23 cellular contexts compared by ENCODE assay signal in the genomic region with DNA sequence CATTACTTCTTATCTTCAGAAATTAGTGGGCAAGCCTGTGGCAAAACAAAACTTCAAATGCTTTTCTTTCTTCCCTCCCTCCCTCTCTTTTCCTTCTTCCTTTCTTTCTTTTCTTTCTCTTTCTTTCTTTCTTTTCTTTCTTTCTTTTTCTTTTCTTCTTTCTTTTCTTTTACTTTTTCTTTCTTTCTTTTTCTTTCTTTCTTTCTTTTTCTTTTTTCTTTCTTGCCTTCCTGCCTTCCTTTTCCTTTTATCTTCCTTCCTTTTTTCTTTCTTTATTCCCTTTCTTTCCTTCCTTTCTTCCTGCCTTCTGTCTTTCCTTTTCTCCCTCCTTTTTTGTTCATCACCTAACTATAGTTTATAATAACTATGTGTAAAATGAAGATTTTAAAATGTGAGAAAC.
DNase-seq lines count a peak whose midpoint lies in the region; ATAC-seq, FAIRE-seq and TF ChIP-seq lines count a peak whose summit lies in the region.
"Had no signal": no experiment of that assay in that cellular context is flagged by ENCODE, and none has a peak within 500 bp of the region (broad histone marks: within the 10 kb centered on the region; RNA-seq: fewer than 3 reads in every experiment).

No MANE protein-coding gene starts in this region.

- peaks cover 5% of the 10 kb centered on the region for H3K9me3 Mint-ChIP-seq in activated CD8-positive, alpha-beta T cell treated with anti-CD3 and anti-CD28 coated beads for 36 hours
- H3K9me3 Mint-ChIP-seq in activated CD8-positive, alpha-beta T cell treated with anti-CD3 and anti-CD28 coated beads, Interleukin-2, amount 10 ng/mL, durations not matched to agents 7 days and 5 days (ENCODE audit: insufficient read depth) = peaks cover 8% of the 10 kb centered on the region
- peaks cover 22% of the 10 kb centered on the region for H3K9me3 Mint-ChIP-seq in neural progenitor cell

- no peaks in the 10 kb centered on the region for H3K4me1 Mint-ChIP-seq in activated CD8-positive, alpha-beta T cell treated with anti-CD3 and anti-CD28 coated beads for 36 hours (ENCODE audit: low read depth)
- H3K4me1 Mint-ChIP-seq in activated CD8-positive, alpha-beta T cell treated with anti-CD3 and anti-CD28 coated beads, Interleukin-2, amount 10 ng/mL, durations not matched to agents 7 days and 5 days (ENCODE audit: low read depth) = no peaks in the 10 kb centered on the region
- peaks cover 6% of the 10 kb centered on the region for H3K4me1 Mint-ChIP-seq in neural progenitor cell
- H3K4me1 Mint-ChIP-seq: B cell had no signal

- POLR2A ChIA-PET in activated CD8-positive, alpha-beta T cell treated with anti-CD3 and anti-CD28 coated beads for 36 hours (lab: Charles Lee) = no interaction called here
- POLR2A ChIA-PET in activated CD8-positive, alpha-beta T cell treated with anti-CD3 and anti-CD28 coated beads, Interleukin-2, amount 10 ng/mL, durations not matched to agents 7 days and 5 days (lab: Charles Lee) = no interaction called here
- POLR2A ChIA-PET in HEK293T (lab: Yijun Ruan, JAX) = no interaction called here

- H3K27ac ChIP-seq in neural progenitor cell = no peak overlapping the region
- H3K27ac ChIP-seq: 22Rv1; A549; BLaER1 treated with 17β-estradiol and CSF1 and Interleukin-3, amounts not matched to agents 10 nM and 100 nM; C4-2B had no signal

- H3K36me3 ChIP-seq in neural progenitor cell = no peaks in the 10 kb centered on the region
- H3K36me3 ChIP-seq: BLaER1 treated with 17β-estradiol and CSF1 and Interleukin-3, amounts not matched to agents 10 nM and 100 nM had no signal

- ATAC-seq in activated CD8-positive, alpha-beta T cell treated with anti-CD3 and anti-CD28 coated beads for 36 hours = no peak
- ATAC-seq in activated CD8-positive, alpha-beta T cell treated with anti-CD3 and anti-CD28 coated beads, Interleukin-2, amount 10 ng/mL, durations not matched to agents 7 days and 5 days = no peak
- no peak for ATAC-seq in HG03457 (IDR thresholded peaks at IDR 0.05; ENCODE audit: unreplicated experiment)
- ATAC-seq: A549; CD8-positive, alpha-beta T cell; GM12878 had no signal

- peak; percentile 43 for TF ChIP-seq CTCF in activated CD8-positive, alpha-beta T cell treated with anti-CD3 and anti-CD28 coated beads for 36 hours (IDR thresholded peaks at IDR 0.05)
- no peak for TF ChIP-seq CTCF in neural progenitor cell (IDR thresholded peaks at IDR 0.05)

- H3K27ac Mint-ChIP-seq in activated CD8-positive, alpha-beta T cell treated with anti-CD3 and anti-CD28 coated beads for 36 hours = no peak overlapping the region
- no peak overlapping the region for H3K27ac Mint-ChIP-seq in activated CD8-positive, alpha-beta T cell treated with anti-CD3 and anti-CD28 coated beads, Interleukin-2, amount 10 ng/mL, durations not matched to agents 7 days and 5 days
- no peak overlapping the region for H3K27ac Mint-ChIP-seq in neural progenitor cell
- H3K27ac Mint-ChIP-seq: B cell; CD4-positive, alpha-beta T cell; CD8-positive, alpha-beta T cell had no signal

- no peak overlapping the region for H3K4me3 Mint-ChIP-seq in activated CD8-positive, alpha-beta T cell treated with anti-CD3 and anti-CD28 coated beads for 36 hours
- no peak overlapping the region for H3K4me3 Mint-ChIP-seq in activated CD8-positive, alpha-beta T cell treated with anti-CD3 and anti-CD28 coated beads, Interleukin-2, amount 10 ng/mL, durations not matched to agents 7 days and 5 days
- no peak overlapping the region for H3K4me3 Mint-ChIP-seq in neural progenitor cell
- H3K4me3 Mint-ChIP-seq: B cell; CD4-positive, alpha-beta T cell; CD8-positive, alpha-beta T cell had no signal

- peaks cover 12% of the 10 kb centered on the region for H3K4me1 ChIP-seq in neural progenitor cell
- H3K4me1 ChIP-seq: A549; BLaER1 treated with 17β-estradiol and CSF1 and Interleukin-3, amounts not matched to agents 10 nM and 100 nM had no signal

- H3F3A ChIP-seq in neural progenitor cell (ENCODE audit: low read depth) = peaks cover 21% of the 10 kb centered on the region

- peaks cover 17% of the 10 kb centered on the region for H3K9me3 ChIP-seq in neural progenitor cell (ENCODE audit: low read depth)
- H3K9me3 ChIP-seq: A549 had no signal

- no peak for FAIRE-seq in urothelium cell line (lab: Jason Lieb, UNC)
- FAIRE-seq: A549, GM12878, GM12892, GM18507 had no signal

- H3K4me3 ChIP-seq in neural progenitor cell = no peak overlapping the region
- H3K4me3 ChIP-seq: A549; BLaER1 treated with 17β-estradiol and CSF1 and Interleukin-3, amounts not matched to agents 10 nM and 100 nM; GM12878 had no signal

- no peaks in the 10 kb centered on the region for H4K20me1 ChIP-seq in neural progenitor cell (ENCODE audit: low read depth)
- H4K20me1 ChIP-seq: BLaER1 treated with 17β-estradiol and CSF1 and Interleukin-3, amounts not matched to agents 10 nM and 100 nM had no signal

- H3K27me3 ChIP-seq in neural progenitor cell = no peaks in the 10 kb centered on the region
- H3K27me3 ChIP-seq: BLaER1 treated with 17β-estradiol and CSF1 and Interleukin-3, amounts not matched to agents 10 nM and 100 nM had no signal

- peaks cover 3% of the 10 kb centered on the region for H3K27me3 Mint-ChIP-seq in activated CD8-positive, alpha-beta T cell treated with anti-CD3 and anti-CD28 coated beads for 36 hours
- no peaks in the 10 kb centered on the region for H3K27me3 Mint-ChIP-seq in activated CD8-positive, alpha-beta T cell treated with anti-CD3 and anti-CD28 coated beads, Interleukin-2, amount 10 ng/mL, durations not matched to agents 7 days and 5 days (ENCODE audit: low read depth)
- peaks cover 6% of the 10 kb centered on the region for H3K27me3 Mint-ChIP-seq in neural progenitor cell (ENCODE audit: insufficient read depth, low read depth)
- H3K27me3 Mint-ChIP-seq: B cell; CD4-positive, alpha-beta T cell had no signal

- intact Hi-C loops in activated CD8-positive, alpha-beta T cell treated with anti-CD3 and anti-CD28 coated beads for 36 hours (cut with micrococcal nuclease) = no loop called here

- H3K4me2 ChIP-seq in neural progenitor cell = peak overlapping the region; percentile 29
- H3K4me2 ChIP-seq: A549; BLaER1 treated with 17β-estradiol and CSF1 and Interleukin-3, amounts not matched to agents 10 nM and 100 nM had no signal

- DNase-seq in activated CD8-positive, alpha-beta T cell treated with anti-CD3 and anti-CD28 coated beads for 36 hours = no peak
- no peak for DNase-seq in activated CD8-positive, alpha-beta T cell treated with anti-CD3 and anti-CD28 coated beads, Interleukin-2, amount 10 ng/mL, durations not matched to agents 7 days and 5 days
- DNase-seq in HEK293T (ENCODE audit: extremely low spot score) = no peak
- DNase-seq in neural progenitor cell (ENCODE audit: low spot score) = no peak
- DNase-seq in urothelium cell line (ENCODE audit: low spot score) = no peak
- DNase-seq: AML-193; CD4-positive, alpha-beta T cell; CD8-positive, alpha-beta T cell; COR-L47; DMS 273 treated with DMSO at 0.1 percent for 48 hours; DMS153; DND-41; EL; GDM1 had no signal

- CTCF ChIA-PET in activated CD8-positive, alpha-beta T cell treated with anti-CD3 and anti-CD28 coated beads for 36 hours (lab: Charles Lee) = no interaction called here
- CTCF ChIA-PET in activated CD8-positive, alpha-beta T cell treated with anti-CD3 and anti-CD28 coated beads, Interleukin-2, amount 10 ng/mL, durations not matched to agents 7 days and 5 days (lab: Charles Lee) = no interaction called here
- CTCF ChIA-PET in HEK293T (lab: Yijun Ruan, JAX) = no interaction called here

- peak overlapping the region; percentile 73 for H2AFZ ChIP-seq in neural progenitor cell (replicated peaks)

- H3K9ac ChIP-seq in neural progenitor cell = no peak overlapping the region
- H3K9ac ChIP-seq: BLaER1 treated with 17β-estradiol and CSF1 and Interleukin-3, amounts not matched to agents 10 nM and 100 nM had no signal

- H3K36me3 Mint-ChIP-seq in activated CD8-positive, alpha-beta T cell treated with anti-CD3 and anti-CD28 coated beads for 36 hours (ENCODE audit: low read depth) = no peaks in the 10 kb centered on the region
- no peaks in the 10 kb centered on the region for H3K36me3 Mint-ChIP-seq in activated CD8-positive, alpha-beta T cell treated with anti-CD3 and anti-CD28 coated beads, Interleukin-2, amount 10 ng/mL, durations not matched to agents 7 days and 5 days (ENCODE audit: low read depth)
- H3K36me3 Mint-ChIP-seq in neural progenitor cell = no peaks in the 10 kb centered on the region
- H3K36me3 Mint-ChIP-seq: CD8-positive, alpha-beta T cell had no signal

- H3K79me2 ChIP-seq in neural progenitor cell (ENCODE audit: low read depth) = no peaks in the 10 kb centered on the region

TF ChIP-seq in HEK293T, 16 proteins besides CTCF, POLR2A, EP300 and RAD21:
- TF ChIP-seq, protein P1, sequence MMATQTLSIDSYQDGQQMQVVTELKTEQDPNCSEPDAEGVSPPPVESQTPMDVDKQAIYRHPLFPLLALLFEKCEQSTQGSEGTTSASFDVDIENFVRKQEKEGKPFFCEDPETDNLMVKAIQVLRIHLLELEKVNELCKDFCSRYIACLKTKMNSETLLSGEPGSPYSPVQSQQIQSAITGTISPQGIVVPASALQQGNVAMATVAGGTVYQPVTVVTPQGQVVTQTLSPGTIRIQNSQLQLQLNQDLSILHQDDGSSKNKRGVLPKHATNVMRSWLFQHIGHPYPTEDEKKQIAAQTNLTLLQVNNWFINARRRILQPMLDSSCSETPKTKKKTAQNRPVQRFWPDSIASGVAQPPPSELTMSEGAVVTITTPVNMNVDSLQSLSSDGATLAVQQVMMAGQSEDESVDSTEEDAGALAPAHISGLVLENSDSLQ (IDR thresholded peaks at IDR 0.05) = no peak
- no peak for TF ChIP-seq ZNF384 (IDR thresholded peaks at IDR 0.05)
- 0 out of 2 replicates have a peak, but pooled peaks have one; percentile 26 for TF ChIP-seq SUZ12 (IDR thresholded peaks at IDR 0.05)
- TF ChIP-seq NFRKB (IDR thresholded peaks at IDR 0.05) = no peak
